ENCODE assay signal across 25 cellular contexts in the genomic region with DNA sequence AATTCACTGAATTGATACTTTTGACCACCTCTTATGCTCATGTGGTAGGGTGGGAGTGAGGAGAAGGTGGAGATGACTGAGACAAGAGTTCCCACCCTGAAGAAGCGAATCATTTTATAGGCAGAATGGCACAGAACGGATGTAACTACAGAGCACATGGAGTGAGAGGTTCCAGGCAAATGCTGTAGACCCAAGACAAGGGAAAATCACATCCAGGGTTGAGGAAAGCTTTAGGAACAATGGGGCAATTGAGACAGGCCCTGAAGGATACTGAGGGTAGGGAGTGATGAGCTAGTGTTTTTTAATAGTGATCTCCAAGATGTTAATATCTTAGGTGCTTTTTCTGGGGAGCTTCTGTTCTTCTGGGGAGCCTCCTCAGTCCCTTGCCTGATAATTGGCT.
"Had no signal": no experiment of that assay in that cellular context is flagged by ENCODE, and none has a peak within 500 bp of the region (broad histone marks: within the 10 kb centered on the region; RNA-seq: fewer than 3 reads in every experiment).

No MANE protein-coding gene starts in this region.

- H3K27me3 Mint-ChIP-seq: activated naive CD4-positive, alpha-beta T cell treated with anti-CD3 and anti-CD28 coated beads, Interleukin-2, amount 50 U/mL, for 24 hours; dendritic cell treated with granulocyte-macrophage colony-stimulating factor and Interleukin-4, amounts not matched to agents 40 ng/mL and 50 ng/mL, for 4 days; stimulated activated naive CD8-positive, alpha-beta T cell treated with anti-CD3 and anti-CD28 coated beads, Interleukin-15, Interleukin-2, amounts not matched to agents 100 ng/mL and 50 ng/mL, for 24 hours had no signal

- ATAC-seq: left lung; psoas muscle; stimulated activated effector memory CD8-positive, alpha-beta T cell treated with anti-CD3 and anti-CD28 coated beads, Interleukin-12 subunit alpha, Interleukin-12 subunit beta, amount 100 ng/mL, for 72 hours; upper lobe of right lung had no signal

- H3K27me3 ChIP-seq: brain microvascular endothelial cell, esophagus squamous epithelium, left lung, neutrophil, ovary, sigmoid colon, thyroid gland, upper lobe of right lung had no signal

- H3K9me3 ChIP-seq: esophagus squamous epithelium, left lung, neutrophil, ovary, psoas muscle, sigmoid colon, thyroid gland, upper lobe of right lung had no signal

- H3K4me3 ChIP-seq: esophagus squamous epithelium, left lung, ovary, psoas muscle, sigmoid colon, thyroid gland, upper lobe of right lung had no signal

- H3K36me3 ChIP-seq: brain microvascular endothelial cell, neutrophil, ovary had no signal

- H3K4me1 Mint-ChIP-seq: stimulated activated effector memory CD8-positive, alpha-beta T cell treated with anti-CD3 and anti-CD28 coated beads, Interleukin-12 subunit alpha, Interleukin-12 subunit beta, amount 100 ng/mL, for 72 hours had no signal

- DNase-seq: activated CD4-positive, alpha-beta T cell treated with anti-CD3 and anti-CD28 coated beads for 48 hours; activated CD4-positive, alpha-beta T cell treated with anti-CD3 and anti-CD28 coated beads, Interleukin-2, amount 50 U/mL, for 48 hours; activated T-cell treated with anti-CD3 and anti-CD28 coated beads, Interleukin-2, amount 50 U/mL, for 48 hours; brain microvascular endothelial cell; effector CD4-positive, alpha-beta T cell; esophagus squamous epithelium; kidney glomerular epithelial cell; left lung; ovary; psoas muscle; sigmoid colon; small intestine; stimulated activated CD4-positive, alpha-beta T cell treated with anti-CD3 and anti-CD28 coated beads, Interleukin-4, amount 100 ng/mL, for 24 hours; T-helper 1 cell; thyroid gland; upper lobe of right lung had no signal

- H3K9me3 Mint-ChIP-seq: activated naive CD4-positive, alpha-beta T cell treated with anti-CD3 and anti-CD28 coated beads, Interleukin-2, amount 50 U/mL, for 24 hours; activated T-helper 2 cell treated with anti-CD3 and anti-CD28 coated beads, Interferon-gamma antibody, Interleukin-2, Interleukin-4, amounts not matched to agents 10 μg/mL and 5 μg/mL and 100 μg/mL, durations not matched to agents 14 hours and 24 hours and 36 hours; dendritic cell treated with granulocyte-macrophage colony-stimulating factor and Interleukin-4, amounts not matched to agents 40 ng/mL and 50 ng/mL, for 4 days; nephron; stimulated activated effector memory CD8-positive, alpha-beta T cell treated with anti-CD3 and anti-CD28 coated beads, Interleukin-12 subunit alpha, Interleukin-12 subunit beta, amount 100 ng/mL, for 72 hours; stimulated activated naive CD8-positive, alpha-beta T cell treated with anti-CD3 and anti-CD28 coated beads, Interleukin-15, Interleukin-2, amounts not matched to agents 100 ng/mL and 50 ng/mL, for 24 hours had no signal

- H3K27ac ChIP-seq: brain microvascular endothelial cell, epithelial cell of prostate, esophagus squamous epithelium, left lung, neutrophil, ovary, psoas muscle, sigmoid colon, thyroid gland, upper lobe of right lung, VCaP had no signal

- H3K4me3 Mint-ChIP-seq: activated naive CD4-positive, alpha-beta T cell treated with anti-CD3 and anti-CD28 coated beads, Interleukin-2, amount 50 U/mL, for 24 hours; dendritic cell treated with granulocyte-macrophage colony-stimulating factor and Interleukin-4, amounts not matched to agents 40 ng/mL and 50 ng/mL, for 4 days; nephron; stimulated activated effector memory CD8-positive, alpha-beta T cell treated with anti-CD3 and anti-CD28 coated beads, Interleukin-12 subunit alpha, Interleukin-12 subunit beta, amount 100 ng/mL, for 72 hours; stimulated activated naive CD8-positive, alpha-beta T cell treated with anti-CD3 and anti-CD28 coated beads, Interleukin-15, Interleukin-2, amounts not matched to agents 100 ng/mL and 50 ng/mL, for 24 hours had no signal

- H3K4me1 ChIP-seq: esophagus squamous epithelium, left lung, sigmoid colon, thyroid gland, upper lobe of right lung had no signal

- H3K27ac Mint-ChIP-seq: activated naive CD4-positive, alpha-beta T cell treated with anti-CD3 and anti-CD28 coated beads, Interleukin-2, amount 50 U/mL, for 24 hours; activated T-helper 2 cell treated with anti-CD3 and anti-CD28 coated beads, Interferon-gamma antibody, Interleukin-2, Interleukin-4, amounts not matched to agents 10 μg/mL and 5 μg/mL and 100 μg/mL, durations not matched to agents 14 hours and 24 hours and 36 hours; dendritic cell treated with granulocyte-macrophage colony-stimulating factor and Interleukin-4, amounts not matched to agents 40 ng/mL and 50 ng/mL, for 4 days; nephron; stimulated activated effector memory CD8-positive, alpha-beta T cell treated with anti-CD3 and anti-CD28 coated beads, Interleukin-12 subunit alpha, Interleukin-12 subunit beta, amount 100 ng/mL, for 72 hours; stimulated activated naive CD8-positive, alpha-beta T cell treated with anti-CD3 and anti-CD28 coated beads, Interleukin-15, Interleukin-2, amounts not matched to agents 100 ng/mL and 50 ng/mL, for 24 hours had no signal
